ENCODE assay signal across 15 cellular contexts in the genomic region with DNA sequence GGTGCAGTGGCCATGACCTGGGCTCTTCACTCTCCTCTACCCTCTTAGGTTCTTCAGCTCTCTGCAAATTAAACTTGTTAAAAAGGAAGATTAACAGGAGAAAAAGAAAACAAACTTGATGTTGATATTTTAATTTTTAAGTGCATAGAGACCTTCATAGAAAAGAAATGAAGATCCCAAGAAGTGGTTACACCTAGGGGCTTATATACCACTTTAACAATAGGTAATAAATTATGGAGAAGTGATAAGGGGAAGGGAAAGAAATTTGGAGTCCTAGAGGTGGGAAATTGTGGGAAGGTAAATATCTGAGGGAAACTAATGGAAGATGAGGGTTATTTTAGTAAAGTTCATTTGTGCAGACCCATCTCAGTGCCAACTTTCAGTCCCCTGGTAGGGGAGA. TPM values are rescaled to one million over a fixed set of nuclear protein-coding genes. Genes with fewer than 3 reads are reported as not detected.
A peak's percentile ranks its signal among the peaks of the same experiment; 100 is the strongest.
DNase-seq lines count a peak whose midpoint lies in the region; ATAC-seq and TF ChIP-seq lines count a peak whose summit lies in the region.
"Had no signal": no experiment of that assay in that cellular context is flagged by ENCODE, and none has a peak within 500 bp of the region (broad histone marks: within the 10 kb centered on the region; RNA-seq: fewer than 3 reads in every experiment).

No MANE protein-coding gene starts in this region.

- ATAC-seq in psoas muscle = no peak

- H3K4me3 ChIP-seq in HEK293 (ENCODE audit: low read depth, low read length) (no peak overlapping the region), colonic mucosa (no peak overlapping the region), mucosa of rectum (ENCODE audit: low read length in 2 of 2) (peak overlapping the region in 1 of 2 donors; percentile 58), psoas muscle (no peak overlapping the region)
- H3K4me3 ChIP-seq: HAP-1 had no signal

- no peak overlapping the region for H3K27ac Mint-ChIP-seq in osteocyte (ENCODE audit: unreplicated experiment)
- no peak overlapping the region for H3K27ac Mint-ChIP-seq in activated CD4-positive, alpha-beta T cell treated with anti-CD3 and anti-CD28 coated beads, Interleukin-2, amount 10 ng/mL, durations not matched to agents 7 days and 5 days
- H3K27ac Mint-ChIP-seq: CD4-positive, alpha-beta T cell had no signal

- H3K27me3 Mint-ChIP-seq in osteocyte (ENCODE audit: unreplicated experiment) = peaks cover 73% of the 10 kb centered on the region
- H3K27me3 Mint-ChIP-seq in activated CD4-positive, alpha-beta T cell treated with anti-CD3 and anti-CD28 coated beads, Interleukin-2, amount 10 ng/mL, durations not matched to agents 7 days and 5 days = peaks cover 29% of the 10 kb centered on the region
- H3K27me3 Mint-ChIP-seq: CD4-positive, alpha-beta T cell had no signal

- DNase-seq in colonic mucosa (no peak), osteocyte (ENCODE audit: extremely low spot score, unreplicated experiment) (no peak), psoas muscle (no peak)
- no peak for DNase-seq in activated CD4-positive, alpha-beta T cell treated with anti-CD3 and anti-CD28 coated beads, Interleukin-2, amount 10 ng/mL, durations not matched to agents 7 days and 5 days
- DNase-seq: ACHN; BE2C; C1 segment of cervical spinal cord; CD4-positive, alpha-beta T cell; GDM1; KG1 had no signal

- POLR2A ChIA-PET in HEK293 (lab: Yijun Ruan, JAX) = no interaction called here
- POLR2A ChIA-PET in activated CD4-positive, alpha-beta T cell treated with anti-CD3 and anti-CD28 coated beads, Interleukin-2, amount 10 ng/mL, durations not matched to agents 7 days and 5 days (lab: Charles Lee) = no interaction called here

- H3K36me3 Mint-ChIP-seq in osteocyte (ENCODE audit: unreplicated experiment) = peaks cover 3% of the 10 kb centered on the region
- no peaks in the 10 kb centered on the region for H3K36me3 Mint-ChIP-seq in activated CD4-positive, alpha-beta T cell treated with anti-CD3 and anti-CD28 coated beads, Interleukin-2, amount 10 ng/mL, durations not matched to agents 7 days and 5 days (ENCODE audit: low read depth)

- H3K9me3 ChIP-seq in HEK293 (ENCODE audit: control insufficient read depth, insufficient read depth, low read depth, low read length) (no peaks in the 10 kb centered on the region; the same call in 1 of the 2 replicates), colonic mucosa (no peaks in the 10 kb centered on the region), mucosa of rectum (ENCODE audit: control insufficient read depth in 2 of 2, low read length in 2 of 2) (peaks cover 0 to 2% of the 10 kb centered on the region in 2 donors), psoas muscle (no peaks in the 10 kb centered on the region)
- H3K9me3 ChIP-seq: BE2C, HAP-1 had no signal

- no peak for TF ChIP-seq CTCF in HEK293 (tag by site-specific recombination; IDR thresholded peaks at IDR 0.05)
- no peak for TF ChIP-seq CTCF in colonic mucosa (IDR thresholded peaks at IDR 0.05)
- no peak for TF ChIP-seq CTCF in osteocyte (IDR thresholded peaks at IDR 0.05)
- no peak for TF ChIP-seq CTCF in psoas muscle (IDR thresholded peaks at IDR 0.05)

- H3K9me3 Mint-ChIP-seq in osteocyte (ENCODE audit: unreplicated experiment) = peaks cover 17% of the 10 kb centered on the region
- H3K9me3 Mint-ChIP-seq in activated CD4-positive, alpha-beta T cell treated with anti-CD3 and anti-CD28 coated beads, Interleukin-2, amount 10 ng/mL, durations not matched to agents 7 days and 5 days = peaks cover 7% of the 10 kb centered on the region

- H3K4me1 ChIP-seq in HEK293 (ENCODE audit: control insufficient read depth, insufficient read depth, low read length) = no peaks in the 10 kb centered on the region
- H3K4me1 ChIP-seq in colonic mucosa = peaks cover 9% of the 10 kb centered on the region
- peaks cover 19 to 33% of the 10 kb centered on the region in 2 donors for H3K4me1 ChIP-seq in mucosa of rectum (ENCODE audit: control insufficient read depth in 2 of 2, insufficient read depth in 2 of 2, low read length in 2 of 2)
- H3K4me1 ChIP-seq in psoas muscle = no peaks in the 10 kb centered on the region
- H3K4me1 ChIP-seq: BE2C, HAP-1 had no signal

- no peak overlapping the region for H3K9ac ChIP-seq in colonic mucosa (ENCODE audit: low read depth in 2 of 2, low read length in 2 of 2)
- no peak overlapping the region for H3K9ac ChIP-seq in mucosa of rectum (ENCODE audit: low read depth in 1 of 2, low read length in 2 of 2)

- H3K27me3 ChIP-seq in colonic mucosa (peaks cover 3% of the 10 kb centered on the region), mucosa of rectum (ENCODE audit: control insufficient read depth in 2 of 2, insufficient read depth in 2 of 2, low read length in 2 of 2) (peaks cover 0 to 4% of the 10 kb centered on the region in 2 donors), psoas muscle (ENCODE audit: insufficient read depth in 3 of 3, low read length in 2 of 3) (peaks cover 0 to 39% (median 3%) of the 10 kb centered on the region in 3 donors)

- H3K36me3 ChIP-seq in HEK293 (ENCODE audit: control insufficient read depth in 2 of 2, insufficient read depth in 1 of 2, low read length in 2 of 2) = no peaks in the 10 kb centered on the region
- no peaks in the 10 kb centered on the region for H3K36me3 ChIP-seq in colonic mucosa
- H3K36me3 ChIP-seq in mucosa of rectum (ENCODE audit: control insufficient read depth in 2 of 2, insufficient read depth in 2 of 2, low read length in 2 of 2) = no peaks in the 10 kb centered on the region
- H3K36me3 ChIP-seq in psoas muscle (ENCODE audit: insufficient read depth in 1 of 2, low read depth in 1 of 2) = no peaks in the 10 kb centered on the region
- H3K36me3 ChIP-seq: BE2C, HAP-1 had no signal

- no peak overlapping the region for H3K27ac ChIP-seq in HEK293 (ENCODE audit: extremely low read depth, low read depth, low read length)
- peak overlapping the region; percentile 73 for H3K27ac ChIP-seq in colonic mucosa
- peak overlapping the region; percentile 82 to 87 for H3K27ac ChIP-seq in mucosa of rectum (ENCODE audit: low read depth in 2 of 2, low read length in 2 of 2)
- H3K27ac ChIP-seq in psoas muscle = no peak overlapping the region

- H3K4me1 Mint-ChIP-seq in osteocyte (ENCODE audit: unreplicated experiment) = no peaks in the 10 kb centered on the region
- H3K4me1 Mint-ChIP-seq in activated CD4-positive, alpha-beta T cell treated with anti-CD3 and anti-CD28 coated beads, Interleukin-2, amount 10 ng/mL, durations not matched to agents 7 days and 5 days = no peaks in the 10 kb centered on the region

- no peak overlapping the region for H3K4me3 Mint-ChIP-seq in osteocyte (ENCODE audit: unreplicated experiment)
- no peak overlapping the region for H3K4me3 Mint-ChIP-seq in activated CD4-positive, alpha-beta T cell treated with anti-CD3 and anti-CD28 coated beads, Interleukin-2, amount 10 ng/mL, durations not matched to agents 7 days and 5 days
- H3K4me3 Mint-ChIP-seq: CD4-positive, alpha-beta T cell had no signal

- CTCF ChIA-PET in HEK293 (lab: Yijun Ruan, JAX) = interaction anchor here (1.1 kb wide), 1 partner anchor 8 kb away, joined by 3 read pairs; no protein-coding TSS in a partner anchor
- CTCF ChIA-PET in activated CD4-positive, alpha-beta T cell treated with anti-CD3 and anti-CD28 coated beads, Interleukin-2, amount 10 ng/mL, durations not matched to agents 7 days and 5 days (lab: Charles Lee) = no interaction called here

- intact Hi-C loops in colonic mucosa (cut with DNase I) (no loop called here), psoas muscle (cut with DNase I) (no loop called here)

TF ChIP-seq in HEK293, 187 proteins besides CTCF, POLR2A, EP300 and RAD21:
- TF ChIP-seq ZNF211 (tag by site-specific recombination; IDR thresholded peaks at IDR 0.05; ENCODE audit: low read depth) = peak; percentile 96
- TF ChIP-seq ZNF600 (tag by site-specific recombination; IDR thresholded peaks at IDR 0.05) = no peak

RNA-seq across cellular contexts. Expression of gene TFF3, which starts 16.5 kb away (rescaled TPM):
- total RNA-seq in colonic mucosa (1,000 to 10,000 TPM; 2,373 to 4,154 TPM), osteocyte (46.1 and 50.3 TPM in 2 replicates), psoas muscle (1 to 10 TPM; 1.1 to 3.0 (median 2.3) TPM)
- total RNA-seq in activated CD4-positive, alpha-beta T cell treated with anti-CD3 and anti-CD28 coated beads, Interleukin-2, amount 10 ng/mL, durations not matched to agents 7 days and 5 days = not detected
- polyA plus RNA-seq in psoas muscle = 1 to 10 TPM in 2 of 3 donors, under 1 TPM in 1; 0.92 to 3.3 (median 2.1) TPM
- total RNA-seq: CD4-positive, alpha-beta T cell; H4 had no signal

RNA-seq across cellular contexts. Expression of gene TFF2, which starts 19.1 kb away (rescaled TPM):
- total RNA-seq in colonic mucosa (1 to 10 TPM; 2.3 to 2.5 TPM), osteocyte (not detected in 2 replicates), psoas muscle (not detected)
- total RNA-seq in activated CD4-positive, alpha-beta T cell treated with anti-CD3 and anti-CD28 coated beads, Interleukin-2, amount 10 ng/mL, durations not matched to agents 7 days and 5 days = not detected
- polyA plus RNA-seq in psoas muscle = not detected
- total RNA-seq: CD4-positive, alpha-beta T cell; Daoy; H4 had no signal

RNA-seq across cellular contexts. Expression of gene TFF1, which starts 34.7 kb away (rescaled TPM):
- total RNA-seq in colonic mucosa (100 to 1,000 TPM; 233 to 916 TPM), osteocyte (not detected in 2 replicates), psoas muscle (not detected)
- not detected for total RNA-seq in activated CD4-positive, alpha-beta T cell treated with anti-CD3 and anti-CD28 coated beads, Interleukin-2, amount 10 ng/mL, durations not matched to agents 7 days and 5 days
- polyA plus RNA-seq in psoas muscle = under 1 TPM in 1 of 3 donors, not detected in 2; 0.16 TPM
- total RNA-seq: CD4-positive, alpha-beta T cell; Daoy; H4 had no signal

Comparison
In these comparisons a context has a peak if more than half of its experiments do, and no peak if none do; other contexts are left out.
1. H3K27ac ChIP-seq: peak in colonic mucosa (single experiment) and mucosa of rectum (2 of 2); none in HEK293 (single experiment) and psoas muscle (single experiment).
2. RNA of gene TFF3, which starts 16.5 kb away (total RNA-seq): 2,373 to 4,154 TPM in colonic mucosa; 46.1 to 50.3 TPM in osteocyte, 1.1 to 3.0 TPM in psoas muscle and not detected in activated CD4-positive, alpha-beta T cell treated with anti-CD3 and anti-CD28 coated beads, Interleukin-2, amount 10 ng/mL, durations not matched to agents 7 days and 5 days; every median in the first group is over 10 times any median in the second.
3. RNA of gene TFF1, which starts 34.7 kb away (total RNA-seq): 233 to 916 TPM in colonic mucosa; not detected in osteocyte, not detected in activated CD4-positive, alpha-beta T cell treated with anti-CD3 and anti-CD28 coated beads, Interleukin-2, amount 10 ng/mL, durations not matched to agents 7 days and 5 days and not detected in psoas muscle; every median in the first group is over 100 times any median in the second.